ENCODE assay signal across 2 cellular contexts in genomic region chr20:62916703-62917476, GRCh38.
A peak's percentile ranks its signal among the peaks of the same experiment; 100 is the strongest.
TF ChIP-seq lines count a peak whose summit lies in the region.

No MANE protein-coding gene starts in this region.

TF ChIP-seq in HEK293, 187 proteins besides CTCF, POLR2A, EP300 and RAD21 (continues in another document):
- TF ChIP-seq ZEB2 (tag by site-specific recombination; IDR thresholded peaks at IDR 0.05) (peak; percentile 59; the same call in 1 of the 2 replicates), KLF16 (tag by site-specific recombination; IDR thresholded peaks at IDR 0.05) (no peak), ZNF561 (tag by site-specific recombination; IDR thresholded peaks at IDR 0.05; ENCODE audit: borderline replicate concordance) (no peak), ZFHX2 (tag by site-specific recombination; conservative IDR thresholded peaks at IDR 0.05) (peak; percentile 38; the same call in 1 of the 2 replicates), ZNF138 (tag by site-specific recombination; IDR thresholded peaks at IDR 0.05; ENCODE audit: borderline replicate concordance) (no peak), ZNF768 (tag by site-specific recombination; IDR thresholded peaks at IDR 0.05) (no peak), PRDM1 (tag by site-specific recombination; IDR thresholded peaks at IDR 0.05) (peak; percentile 33), ZNF133 (tag by site-specific recombination; IDR thresholded peaks at IDR 0.05) (no peak), IKZF3 (tag by site-specific recombination; IDR thresholded peaks at IDR 0.05) (no peak), ZNF2 (tag by site-specific recombination; IDR thresholded peaks at IDR 0.05) (no peak), REST (tag by site-specific recombination; IDR thresholded peaks at IDR 0.05) (no peak), ZNF112 (tag by site-specific recombination; IDR thresholded peaks at IDR 0.05) (no peak), ZFP3 (tag by site-specific recombination; IDR thresholded peaks at IDR 0.05; ENCODE audit: low read depth) (no peak), ZNF514 (tag by site-specific recombination; IDR thresholded peaks at IDR 0.05) (no peak), TRIM28 (IDR thresholded peaks at IDR 0.05; ENCODE audit: borderline replicate concordance, low read length) (no peak), ZBTB49 (tag by site-specific recombination; IDR thresholded peaks at IDR 0.05; ENCODE audit: low read depth) (no peak), ZNF555 (tag by site-specific recombination; conservative IDR thresholded peaks at IDR 0.05) (no peak), RBAK (tag by site-specific recombination; IDR thresholded peaks at IDR 0.05) (no peak), TSHZ1 (tag by site-specific recombination; IDR thresholded peaks at IDR 0.05; ENCODE audit: borderline replicate concordance) (no peak), SCRT2 (tag by site-specific recombination; IDR thresholded peaks at IDR 0.05) (peak; percentile 36; the same call in 1 of the 2 replicates)

TF ChIP-seq in GM12878, 131 proteins besides CTCF, POLR2A, EP300 and RAD21:
- TF ChIP-seq CHD2 (IDR thresholded peaks at IDR 0.05; ENCODE audit: borderline replicate concordance, low read depth, low read length), result no peak
- TF ChIP-seq SIX5 (IDR thresholded peaks at IDR 0.05; ENCODE audit: low read depth, low read length, severe bottlenecking), result no peak
- TF ChIP-seq CEBPB (IDR thresholded peaks at IDR 0.05; ENCODE audit: borderline replicate concordance in 1 of 2, low read depth in 2 of 2, low read length in 2 of 2), result no peak
- no peak for TF ChIP-seq IRF4 (IDR thresholded peaks at IDR 0.05; ENCODE audit: low read depth, low read length)
